Comparison of ENCODE assay signal across 16 cellular contexts in the genomic region with DNA sequence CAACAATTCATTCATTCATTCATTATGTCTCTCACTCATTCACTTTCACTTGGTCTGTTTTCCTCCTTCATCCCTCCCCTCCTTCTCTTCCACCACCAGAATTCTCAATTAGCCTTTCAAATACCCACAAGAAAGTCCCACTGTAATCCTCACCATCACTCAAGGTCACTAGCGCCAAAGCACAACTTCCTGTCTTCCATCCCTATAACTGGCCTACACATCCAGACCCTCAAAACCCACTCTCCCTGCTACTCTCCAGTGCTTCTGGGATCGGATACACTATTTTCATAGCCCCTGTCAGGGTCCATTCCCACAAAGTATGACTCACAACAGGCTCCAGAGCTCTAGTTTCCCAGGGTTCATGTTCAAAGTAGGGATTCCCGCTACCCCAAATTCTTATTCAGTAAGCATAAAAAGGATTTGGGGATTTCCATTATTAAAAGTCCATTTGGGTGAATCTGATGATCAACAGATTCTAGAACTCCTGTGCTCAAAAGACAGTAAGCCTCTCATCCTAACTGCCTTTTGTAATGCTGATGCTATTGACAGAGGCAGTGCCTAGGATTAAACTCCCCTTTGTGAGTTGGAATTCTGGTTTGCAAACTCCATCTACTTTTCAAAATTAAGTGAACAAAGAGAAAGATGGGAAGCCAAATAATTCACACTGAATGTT.
DNase-seq lines count a peak whose midpoint lies in the region; ATAC-seq and TF ChIP-seq lines count a peak whose summit lies in the region.
"Had no signal": no experiment of that assay in that cellular context is flagged by ENCODE, and none has a peak within 500 bp of the region (broad histone marks: within the 10 kb centered on the region; RNA-seq: fewer than 3 reads in every experiment).

No MANE protein-coding gene starts in this region.

- intact Hi-C loops in left colon (cut with DNase I, micrococcal nuclease), result no loop called here
- intact Hi-C loops in naive thymus-derived CD4-positive, alpha-beta T cell (cut with micrococcal nuclease), result no loop called here

- no peak for TF ChIP-seq CTCF in osteocyte (IDR thresholded peaks at IDR 0.05)

- H3K27ac ChIP-seq in HUES48 (ENCODE audit: low read depth, low read length), result peak overlapping the region; percentile 87
- H3K27ac ChIP-seq in ectodermal cell (ENCODE audit: insufficient read depth, low read depth, low read length, poor library complexity, severe bottlenecking), result peak overlapping the region; percentile 11
- H3K27ac ChIP-seq in iPS-20b (ENCODE audit: low read length), result no peak overlapping the region
- no peak overlapping the region for H3K27ac ChIP-seq in naive thymus-derived CD4-positive, alpha-beta T cell (ENCODE audit: low read depth, low read length)
- H3K27ac ChIP-seq: C4-2B, GM23248, HL-60 had no signal

- H3K9ac ChIP-seq in HUES48 (ENCODE audit: low read depth, low read length) (no peak overlapping the region), iPS-20b (ENCODE audit: low read depth, low read length) (no peak overlapping the region)
- H3K9ac ChIP-seq: GM23248 had no signal

- ATAC-seq in stimulated activated naive B cell treated with anti-CD40 and anti-IgM and Interleukin-4, amounts not matched to agents 10 μg/mL and 1 μg/mL and 100 μg/mL, for 72 hours (replicated peaks), result no peak
- ATAC-seq in left colon, result no peak
- no peak for ATAC-seq in naive thymus-derived CD4-positive, alpha-beta T cell
- ATAC-seq: HCT116 had no signal

- no peaks in the 10 kb centered on the region for H3K27me3 Mint-ChIP-seq in stimulated activated naive B cell treated with anti-CD40 and anti-IgM and Interleukin-4, amounts not matched to agents 10 μg/mL and 1 μg/mL and 100 μg/mL, for 72 hours
- H3K27me3 Mint-ChIP-seq in osteocyte (ENCODE audit: unreplicated experiment), result no peaks in the 10 kb centered on the region
- no peaks in the 10 kb centered on the region for H3K27me3 Mint-ChIP-seq in naive thymus-derived CD4-positive, alpha-beta T cell
- H3K27me3 Mint-ChIP-seq: CD4-positive, alpha-beta memory T cell had no signal

- no peaks in the 10 kb centered on the region for H3K36me3 Mint-ChIP-seq in stimulated activated naive B cell treated with anti-CD40 and anti-IgM and Interleukin-4, amounts not matched to agents 10 μg/mL and 1 μg/mL and 100 μg/mL, for 72 hours
- peaks cover 19% of the 10 kb centered on the region for H3K36me3 Mint-ChIP-seq in osteocyte (ENCODE audit: unreplicated experiment)
- H3K36me3 Mint-ChIP-seq in naive thymus-derived CD4-positive, alpha-beta T cell, result no peaks in the 10 kb centered on the region
- H3K36me3 Mint-ChIP-seq: CD4-positive, alpha-beta memory T cell had no signal

- peaks cover 3 to 10% of the 10 kb centered on the region in 2 donors for H3K9me3 Mint-ChIP-seq in stimulated activated naive B cell treated with anti-CD40 and anti-IgM and Interleukin-4, amounts not matched to agents 10 μg/mL and 1 μg/mL and 100 μg/mL, for 72 hours
- no peaks in the 10 kb centered on the region for H3K9me3 Mint-ChIP-seq in osteocyte (ENCODE audit: unreplicated experiment)
- peaks cover 0 to 16% (median 7%) of the 10 kb centered on the region in 11 donors for H3K9me3 Mint-ChIP-seq in naive thymus-derived CD4-positive, alpha-beta T cell

- peaks cover 11% of the 10 kb centered on the region for H3K4me1 ChIP-seq in HUES48 (ENCODE audit: control insufficient read depth, insufficient read depth, low read length)
- H3K4me1 ChIP-seq in ectodermal cell (ENCODE audit: control insufficient read depth, insufficient read depth, low read length), result no peaks in the 10 kb centered on the region
- peaks cover 7% of the 10 kb centered on the region; the same call in 1 of the 2 replicates for H3K4me1 ChIP-seq in iPS-20b (ENCODE audit: insufficient read depth, low read length)
- no peaks in the 10 kb centered on the region for H3K4me1 ChIP-seq in naive thymus-derived CD4-positive, alpha-beta T cell (ENCODE audit: control insufficient read depth in 2 of 2, insufficient read depth in 2 of 2, low read length in 2 of 2)
- H3K4me1 ChIP-seq: BE2C had no signal

- no peak overlapping the region for H3K4me3 Mint-ChIP-seq in stimulated activated naive B cell treated with anti-CD40 and anti-IgM and Interleukin-4, amounts not matched to agents 10 μg/mL and 1 μg/mL and 100 μg/mL, for 72 hours
- no peak overlapping the region for H3K4me3 Mint-ChIP-seq in osteocyte (ENCODE audit: unreplicated experiment)
- no peak overlapping the region for H3K4me3 Mint-ChIP-seq in naive thymus-derived CD4-positive, alpha-beta T cell
- H3K4me3 Mint-ChIP-seq: CD4-positive, alpha-beta memory T cell had no signal

- H3K4me3 ChIP-seq in HUES48 (ENCODE audit: low read depth, low read length) (no peak overlapping the region), ectodermal cell (ENCODE audit: insufficient read depth, low read depth, low read length) (no peak overlapping the region), iPS-20b (ENCODE audit: low read length) (0 out of 2 replicates have a peak overlapping the region, but pooled peaks have one; percentile 20)
- H3K4me3 ChIP-seq in naive thymus-derived CD4-positive, alpha-beta T cell (ENCODE audit: low read length), result no peak overlapping the region
- H3K4me3 ChIP-seq: GM23248 had no signal

- CTCF ChIA-PET in naive thymus-derived CD4-positive, alpha-beta T cell (lab: Charles Lee), result no interaction called here

- no peaks in the 10 kb centered on the region for H3K4me1 Mint-ChIP-seq in stimulated activated naive B cell treated with anti-CD40 and anti-IgM and Interleukin-4, amounts not matched to agents 10 μg/mL and 1 μg/mL and 100 μg/mL, for 72 hours
- peaks cover 7% of the 10 kb centered on the region for H3K4me1 Mint-ChIP-seq in osteocyte (ENCODE audit: unreplicated experiment)
- H3K4me1 Mint-ChIP-seq in naive thymus-derived CD4-positive, alpha-beta T cell, result no peaks in the 10 kb centered on the region
- H3K4me1 Mint-ChIP-seq: CD4-positive, alpha-beta memory T cell had no signal

- H3K36me3 ChIP-seq in HUES48 (ENCODE audit: control insufficient read depth, insufficient read depth, low read length), result no peaks in the 10 kb centered on the region
- no peaks in the 10 kb centered on the region for H3K36me3 ChIP-seq in ectodermal cell (ENCODE audit: control insufficient read depth, insufficient read depth, low read length)
- no peaks in the 10 kb centered on the region for H3K36me3 ChIP-seq in iPS-20b (ENCODE audit: insufficient read depth, low read depth, low read length)
- H3K36me3 ChIP-seq in naive thymus-derived CD4-positive, alpha-beta T cell (ENCODE audit: control insufficient read depth in 2 of 3, insufficient read depth in 3 of 3, low read length in 3 of 3), result no peaks in the 10 kb centered on the region
- H3K36me3 ChIP-seq: BE2C had no signal

- 71 to 72% methylated on average over 2 to 3 of the region's 3 CpGs for WGBS in ectodermal cell, 2 experiments

- H3K27me3 ChIP-seq in HUES48 (ENCODE audit: control insufficient read depth, insufficient read depth, low read length) (no peaks in the 10 kb centered on the region), ectodermal cell (ENCODE audit: control insufficient read depth, insufficient read depth, low read length, poor library complexity, severe bottlenecking) (no peaks in the 10 kb centered on the region), iPS-20b (ENCODE audit: insufficient read depth, low read length) (no peaks in the 10 kb centered on the region)
- H3K27me3 ChIP-seq in naive thymus-derived CD4-positive, alpha-beta T cell (ENCODE audit: control insufficient read depth in 2 of 2, insufficient read depth in 2 of 2, low read length in 2 of 2), result no peaks in the 10 kb centered on the region
- H3K27me3 ChIP-seq: BE2C had no signal

- no peak overlapping the region for H3K27ac Mint-ChIP-seq in stimulated activated naive B cell treated with anti-CD40 and anti-IgM and Interleukin-4, amounts not matched to agents 10 μg/mL and 1 μg/mL and 100 μg/mL, for 72 hours
- H3K27ac Mint-ChIP-seq in osteocyte (ENCODE audit: unreplicated experiment), result no peak overlapping the region
- no peak overlapping the region for H3K27ac Mint-ChIP-seq in naive thymus-derived CD4-positive, alpha-beta T cell
- H3K27ac Mint-ChIP-seq: CD4-positive, alpha-beta memory T cell had no signal

- DNase-seq in stimulated activated naive B cell treated with anti-CD40 and anti-IgM and Interleukin-4, amounts not matched to agents 10 μg/mL and 1 μg/mL and 100 μg/mL, for 72 hours, result no peak
- DNase-seq in left colon (no peak), osteocyte (ENCODE audit: extremely low spot score, unreplicated experiment) (no peak)
- no peak for DNase-seq in naive thymus-derived CD4-positive, alpha-beta T cell
- DNase-seq: BE2C; CD4-positive, alpha-beta memory T cell; DMS79; EL; GM23248; IMR-90 had no signal

- POLR2A ChIA-PET in naive thymus-derived CD4-positive, alpha-beta T cell (lab: Charles Lee), result no interaction called here

- no peaks in the 10 kb centered on the region for H3K9me3 ChIP-seq in HUES48 (ENCODE audit: control insufficient read depth, insufficient read depth, low read length)
- H3K9me3 ChIP-seq in ectodermal cell (ENCODE audit: control insufficient read depth, low read length), result no peaks in the 10 kb centered on the region
- H3K9me3 ChIP-seq in iPS-20b (ENCODE audit: insufficient read depth, low read depth, low read length), result no peaks in the 10 kb centered on the region
- H3K9me3 ChIP-seq in naive thymus-derived CD4-positive, alpha-beta T cell (ENCODE audit: control insufficient read depth in 2 of 3, low read length in 3 of 3), result no peaks in the 10 kb centered on the region
- H3K9me3 ChIP-seq: BE2C had no signal

Comparison
In these comparisons a context has a peak if more than half of its experiments do, and no peak if none do; other contexts are left out.
1. H3K27ac ChIP-seq: peak in HUES48 (single experiment) and ectodermal cell (single experiment); none in iPS-20b (single experiment) and naive thymus-derived CD4-positive, alpha-beta T cell (single experiment).